16 cellular contexts compared by ENCODE assay signal in genomic region chr7:102992509-102992819, GRCh38.
DNase-seq lines count a peak whose midpoint lies in the region; ATAC-seq, FAIRE-seq and TF ChIP-seq lines count a peak whose summit lies in the region.
"Had no signal": no experiment of that assay in that cellular context is flagged by ENCODE, and none has a peak within 500 bp of the region (broad histone marks: within the 10 kb centered on the region; RNA-seq: fewer than 3 reads in every experiment).

No MANE protein-coding gene starts in this region.

- H3K27me3 Mint-ChIP-seq in CD8-positive, alpha-beta memory T cell: peaks cover 4% of the 10 kb centered on the region in 2 donors
- H3K27me3 Mint-ChIP-seq: stimulated activated naive CD8-positive, alpha-beta T cell treated with anti-CD3 and anti-CD28 coated beads, Interleukin-15, Interleukin-2, amounts not matched to agents 100 ng/mL and 50 ng/mL, for 24 hours had no signal

- H3K9me3 ChIP-seq in CD8-positive, alpha-beta memory T cell (ENCODE audit: low read length): no peaks in the 10 kb centered on the region
- H3K9me3 ChIP-seq in heart left ventricle: no peaks in the 10 kb centered on the region
- no peaks in the 10 kb centered on the region for H3K9me3 ChIP-seq in kidney (ENCODE audit: control insufficient read depth in 1 of 2, low read length in 2 of 2)

- H3K36me3 Mint-ChIP-seq in CD8-positive, alpha-beta memory T cell: no peaks in the 10 kb centered on the region

- H3K4me3 ChIP-seq in CD8-positive, alpha-beta memory T cell (ENCODE audit: low read length): no peak overlapping the region
- no peak overlapping the region for H3K4me3 ChIP-seq in heart left ventricle
- H3K4me3 ChIP-seq in kidney (ENCODE audit: low read length in 2 of 2): no peak overlapping the region
- H3K4me3 ChIP-seq: SJSA1 had no signal

- no peak for TF ChIP-seq CTCF in heart left ventricle (IDR thresholded peaks at IDR 0.05)
- TF ChIP-seq CTCF in kidney (IDR thresholded peaks at IDR 0.05; ENCODE audit: borderline replicate concordance, extremely low read depth, insufficient read depth): no peak

- TF ChIP-seq POLR2A in heart left ventricle (IDR thresholded peaks at IDR 0.05): no peak

- intact Hi-C loops in heart left ventricle (cut with DNase I): loop anchor here in 2 of 10 donors (10.0 kb wide), 2 partner anchors 78 to 98 kb away; partner anchors contain the start of gene LRRC17 (in 1 of the 2)
- intact Hi-C loops in sciatic nerve (cut with DNase I): no loop called here
- intact Hi-C loops in kidney (cut with DNase I): no loop called here

- CTCF ChIA-PET in CD8-positive, alpha-beta memory T cell (lab: Charles Lee): no interaction called here

- no peaks in the 10 kb centered on the region for H3K27me3 ChIP-seq in CD8-positive, alpha-beta memory T cell (ENCODE audit: insufficient read depth, low read length, poor library complexity, severe bottlenecking)
- H3K27me3 ChIP-seq in heart left ventricle: no peaks in the 10 kb centered on the region
- H3K27me3 ChIP-seq: SJSA1 had no signal

- peaks cover 0 to 2% (median 0%) of the 10 kb centered on the region in 5 donors for H3K9me3 Mint-ChIP-seq in CD8-positive, alpha-beta memory T cell
- H3K9me3 Mint-ChIP-seq: stimulated activated naive CD8-positive, alpha-beta T cell treated with anti-CD3 and anti-CD28 coated beads, Interleukin-15, Interleukin-2, amounts not matched to agents 100 ng/mL and 50 ng/mL, for 24 hours had no signal

- no peak overlapping the region for H3K27ac Mint-ChIP-seq in CD8-positive, alpha-beta memory T cell
- H3K27ac Mint-ChIP-seq: stimulated activated naive CD8-positive, alpha-beta T cell treated with anti-CD3 and anti-CD28 coated beads, Interleukin-15, Interleukin-2, amounts not matched to agents 100 ng/mL and 50 ng/mL, for 24 hours had no signal

- FAIRE-seq in kidney (lab: Jason Lieb, UNC): no peak
- FAIRE-seq: HTR-8/SVneo had no signal

- no peaks in the 10 kb centered on the region for H3K4me1 Mint-ChIP-seq in CD8-positive, alpha-beta memory T cell

- no peaks in the 10 kb centered on the region for H3K36me3 ChIP-seq in CD8-positive, alpha-beta memory T cell (ENCODE audit: insufficient read depth, low read length)
- H3K36me3 ChIP-seq in heart left ventricle (no peaks in the 10 kb centered on the region), kidney (ENCODE audit: control insufficient read depth in 1 of 2, insufficient read depth in 2 of 2, low read length in 2 of 2) (no peaks in the 10 kb centered on the region)
- H3K36me3 ChIP-seq: SJSA1 had no signal

- H3K4me1 ChIP-seq in CD8-positive, alpha-beta memory T cell (ENCODE audit: insufficient read depth, low read length): no peaks in the 10 kb centered on the region
- H3K4me1 ChIP-seq in heart left ventricle (peaks cover 0 to 49% (median 2%) of the 10 kb centered on the region in 12 donors), kidney (ENCODE audit: control insufficient read depth in 1 of 2, insufficient read depth in 1 of 2, low read depth in 1 of 2, low read length in 2 of 2) (no peaks in the 10 kb centered on the region)

- 67 to 90% (median 82%) methylated on average over 2 of the region's 2 CpGs for WGBS in heart left ventricle, 4 donors

- POLR2A ChIA-PET in CD8-positive, alpha-beta memory T cell (lab: Charles Lee): no interaction called here

- H3K27ac ChIP-seq in CD8-positive, alpha-beta memory T cell (ENCODE audit: low read depth, low read length): peak overlapping the region; percentile 53
- peak overlapping the region in 10 of 12 donors; percentile 42 to 77 (median 54) for H3K27ac ChIP-seq in heart left ventricle
- no peak overlapping the region for H3K27ac ChIP-seq in kidney (ENCODE audit: low read depth in 2 of 2, low read length in 2 of 2)
- H3K27ac ChIP-seq: parathyroid adenoma, SJSA1 had no signal

- H3K4me3 Mint-ChIP-seq in CD8-positive, alpha-beta memory T cell: no peak overlapping the region
- H3K4me3 Mint-ChIP-seq: stimulated activated naive CD8-positive, alpha-beta T cell treated with anti-CD3 and anti-CD28 coated beads, Interleukin-15, Interleukin-2, amounts not matched to agents 100 ng/mL and 50 ng/mL, for 24 hours had no signal

- no peak overlapping the region for H3K9ac ChIP-seq in kidney (ENCODE audit: low read length in 2 of 2)
- H3K9ac ChIP-seq: parathyroid adenoma had no signal

- DNase-seq in CD8-positive, alpha-beta memory T cell: no peak
- DNase-seq in heart left ventricle (no peak), sciatic nerve (ENCODE audit: low spot score) (no peak), kidney (no peak), NCI-H2081 treated with DMSO at 0.1 percent for 48 hours (lab: John Stamatoyannopoulos, UW) (no peak)
- DNase-seq: activated naive CD4-positive, alpha-beta T cell; islet precursor cell; NCI-H1694 treated with DMSO at 0.1 percent for 48 hours; T-helper 9 cell had no signal

- ATAC-seq in SK-N-SH treated with all-trans-retinoic acid at 6 μM for 48 hours (peak; percentile 1; the same call in 1 of the 3 replicates), heart left ventricle (peak in 3 of 4 donors; percentile 24 to 38 (median 34)), sciatic nerve (peak; percentile 38), GM21723 (IDR thresholded peaks at IDR 0.05; ENCODE audit: unreplicated experiment) (no peak), GM19324 (IDR thresholded peaks at IDR 0.05; ENCODE audit: low FRiP score, unreplicated experiment) (no peak)

TF ChIP-seq in SK-N-SH treated with all-trans-retinoic acid at 6 μM for 48 hours, 23 proteins besides CTCF, POLR2A, EP300 and RAD21:
- TF ChIP-seq ARNTL (CRISPR knock-in tag; IDR thresholded peaks at IDR 0.05; ENCODE audit: borderline replicate concordance, low read depth): no peak
- TF ChIP-seq TSHZ2 (CRISPR knock-in tag; IDR thresholded peaks at IDR 0.05): no peak
- TF ChIP-seq ZNF70 (CRISPR knock-in tag; IDR thresholded peaks at IDR 0.05): no peak
- TF ChIP-seq GLIS3 (CRISPR knock-in tag; IDR thresholded peaks at IDR 0.05): no peak
- TF ChIP-seq ESRRG (CRISPR knock-in tag; IDR thresholded peaks at IDR 0.05): no peak
- no peak for TF ChIP-seq ISL1 (CRISPR knock-in tag; IDR thresholded peaks at IDR 0.05)
- TF ChIP-seq ZC3H10 (CRISPR knock-in tag; IDR thresholded peaks at IDR 0.05): no peak
- no peak for TF ChIP-seq TOX (CRISPR knock-in tag; IDR thresholded peaks at IDR 0.05; ENCODE audit: borderline replicate concordance)
- no peak for TF ChIP-seq PPARA (CRISPR knock-in tag; IDR thresholded peaks at IDR 0.05; ENCODE audit: borderline replicate concordance)

Comparison
In these comparisons a context has a peak if more than half of its experiments do, and no peak if none do; other contexts are left out.
1. H3K27ac ChIP-seq: peak in CD8-positive, alpha-beta memory T cell (single experiment) and heart left ventricle (10 of 12); none in kidney (0 of 2).
2. ATAC-seq: peak in SK-N-SH treated with all-trans-retinoic acid at 6 μM for 48 hours (single experiment), heart left ventricle (3 of 4) and sciatic nerve (single experiment); none in GM21723 (single experiment) and GM19324 (single experiment).